Comparison of ENCODE assay signal across 8 cellular contexts in genomic region chr1:156571959-156572662, GRCh38. TPM values are rescaled to one million over a fixed set of nuclear protein-coding genes. Genes with fewer than 3 reads are reported as not detected.
DNase-seq lines count a peak whose midpoint lies in the region; ATAC-seq and TF ChIP-seq lines count a peak whose summit lies in the region.

TSS of gene IQGAP3 (minus strand) at chr1:156572565. CDS start at chr1:156572529, 36 bp downstream.

- H3K27me3 ChIP-seq in mononuclear cell (ENCODE audit: insufficient read depth, low read length) = peaks cover 10% of the 10 kb centered on the region

- DNase-seq in AG09319 (ENCODE audit: extremely low read depth, low read depth) = peak; percentile 34
- peak; percentile 95 for DNase-seq in HuH-7 (ENCODE audit: low spot score)
- peak; percentile 89 for DNase-seq in OCI-M1 (lab: John Stamatoyannopoulos, UW)
- DNase-seq in activated T-cell treated with anti-CD3 and anti-CD28 coated beads for 1 hour (ENCODE audit: low read depth) = peak; percentile 46
- DNase-seq in epithelial cell of prostate (ENCODE audit: low read depth, low spot score) = peak; percentile 39
- peak; percentile 31 to 38 for DNase-seq in stimulated activated CD8-positive, alpha-beta memory T cell treated with anti-CD3 and anti-CD28 coated beads, Interleukin-15, amount 100 ng/mL, for 4 hours (ENCODE audit: low read depth in 2 of 2)

- H3K9me3 ChIP-seq in mononuclear cell (ENCODE audit: low read depth, low read length) = no peaks in the 10 kb centered on the region

- peak within 1 kb of the TSS; percentile 76 for H3K27ac ChIP-seq in epithelial cell of prostate

- H3K4me3 ChIP-seq in mononuclear cell (ENCODE audit: low read length) = peak within 1 kb of the TSS; percentile 10

- no peak for TF ChIP-seq CTCF in AG09319 (IDR thresholded peaks at IDR 0.05; ENCODE audit: low read depth, low read length)

- peak; percentile 83 for ATAC-seq in GM19397 (IDR thresholded peaks at IDR 0.05; ENCODE audit: unreplicated experiment)

- peaks cover 19% of the 10 kb centered on the region for H3K4me1 ChIP-seq in mononuclear cell (ENCODE audit: insufficient read depth, low read length)

RNA-seq across cellular contexts. Expression of gene IQGAP3, which starts in this region (rescaled TPM):
- total RNA-seq in mononuclear cell = 0.10 TPM

Comparison
In these comparisons a context has a peak if more than half of its experiments do, and no peak if none do; other contexts are left out.
1. Peak in every context shown above with its lines: DNase-seq, ATAC-seq, H3K4me3 ChIP-seq and H3K27ac ChIP-seq.
2. DNase-seq: peak in every context shown above with its lines; median percentile 95 in HuH-7; 89 in OCI-M1; 46 in activated T-cell treated with anti-CD3 and anti-CD28 coated beads for 1 hour; 39 in epithelial cell of prostate; 34 in stimulated activated CD8-positive, alpha-beta memory T cell treated with anti-CD3 and anti-CD28 coated beads, Interleukin-15, amount 100 ng/mL, for 4 hours; 34 in AG09319.